10 cellular contexts compared by ENCODE assay signal in genomic region chr12:93497456-93497855, GRCh38.
"Had no signal": no experiment of that assay in that cellular context is flagged by ENCODE, and none has a peak within 500 bp of the region (broad histone marks: within the 10 kb centered on the region; RNA-seq: fewer than 3 reads in every experiment).

No MANE protein-coding gene starts in this region.

- H3K9me3 Mint-ChIP-seq: activated T-helper 1 cell treated with anti-CD3 and anti-CD28 coated beads, Interleukin-12 subunit alpha, Interleukin-12 subunit beta, Interleukin-2, Interleukin-4 antibody, amounts not matched to agents 30 ng/mL and 10 ng/mL and 1 ng/mL, durations not matched to agents 14 hours and 24 hours and 36 hours; mesothelial cell of epicardium had no signal

- H3K27ac Mint-ChIP-seq: activated T-helper 1 cell treated with anti-CD3 and anti-CD28 coated beads, Interleukin-12 subunit alpha, Interleukin-12 subunit beta, Interleukin-2, Interleukin-4 antibody, amounts not matched to agents 30 ng/mL and 10 ng/mL and 1 ng/mL, durations not matched to agents 14 hours and 24 hours and 36 hours; mesothelial cell of epicardium had no signal

- H3K4me3 Mint-ChIP-seq: activated T-helper 1 cell treated with anti-CD3 and anti-CD28 coated beads, Interleukin-12 subunit alpha, Interleukin-12 subunit beta, Interleukin-2, Interleukin-4 antibody, amounts not matched to agents 30 ng/mL and 10 ng/mL and 1 ng/mL, durations not matched to agents 14 hours and 24 hours and 36 hours; mesothelial cell of epicardium had no signal

- ATAC-seq: SK-N-SH treated with all-trans-retinoic acid at 6 μM for 48 hours had no signal

- DNase-seq: activated CD4-positive, alpha-beta T cell treated with anti-CD3 and anti-CD28 coated beads, Interleukin-2, amount 50 U/mL, for 1 hour; effector CD4-positive, alpha-beta T cell; hippocampal formation; kidney glomerular epithelial cell; stimulated activated CD4-positive, alpha-beta T cell treated with anti-CD3 and anti-CD28 coated beads, Interleukin-15, amount 100 ng/mL, for 24 hours; stimulated activated CD4-positive, alpha-beta T cell treated with anti-CD3 and anti-CD28 coated beads, Interleukin-4, amount 100 ng/mL, for 24 hours; uterus had no signal
